ENCODE assay signal across 8 cellular contexts in the genomic region with DNA sequence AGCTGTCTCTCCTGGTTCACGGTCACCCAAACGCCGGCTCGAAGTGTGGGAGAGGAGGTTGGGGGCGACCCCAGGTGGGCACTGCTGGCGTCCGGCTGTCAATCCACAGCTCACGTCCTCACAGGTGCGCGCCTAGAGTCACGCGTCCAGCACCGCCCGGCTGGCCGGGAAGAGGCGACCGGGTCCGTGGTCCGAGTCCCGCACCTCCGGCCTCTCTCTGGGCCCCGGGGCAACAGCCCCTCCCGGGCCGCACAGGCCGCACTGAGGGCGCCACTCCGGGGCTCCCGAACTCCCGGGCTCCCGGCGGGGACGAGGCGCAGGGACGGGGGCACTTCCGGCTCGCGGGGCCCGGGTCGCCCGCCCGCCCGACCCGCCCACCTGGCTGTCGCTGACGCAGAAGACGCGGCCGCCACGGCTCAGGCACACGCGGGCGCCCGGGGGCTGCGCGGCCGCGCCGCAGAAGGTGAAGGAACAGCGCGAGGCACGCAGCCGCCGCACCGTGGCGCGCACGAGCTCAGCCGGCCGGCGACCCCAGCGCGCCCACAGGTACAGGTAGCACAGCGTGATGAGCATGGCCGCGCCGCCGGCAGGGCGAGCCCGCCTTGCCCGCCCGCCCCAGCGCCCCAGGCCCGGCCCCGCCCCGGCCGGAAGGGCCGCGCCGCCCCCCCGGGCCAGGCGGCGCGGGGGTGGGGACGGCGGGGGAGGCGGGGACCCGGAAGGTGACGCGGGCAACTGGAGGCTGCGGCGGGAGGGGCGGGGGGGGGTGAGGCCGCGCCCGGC. TPM values are rescaled to one million over a fixed set of nuclear protein-coding genes. Genes with fewer than 3 reads are reported as not detected.
DNase-seq lines count a peak whose midpoint lies in the region; ATAC-seq and TF ChIP-seq lines count a peak whose summit lies in the region.

TSS of gene HLCS (minus strand) at position 604 of the 780 bp plus-strand sequence. CDS start at position 573, 31 bp downstream.

- TF ChIP-seq CTCF in lower lobe of right lung (IDR thresholded peaks at IDR 0.05), result no peak

- H3K27me3 Mint-ChIP-seq in activated CD4-positive, alpha-beta T cell treated with anti-CD3 and anti-CD28 coated beads, Interleukin-2, amount 10 ng/mL, durations not matched to agents 24 days and 14 days, result no peaks in the 10 kb centered on the region

- H3K27me3 ChIP-seq in lower lobe of right lung (ENCODE audit: low read depth), result no peaks in the 10 kb centered on the region

- peak within 1 kb of the TSS; percentile 86 for H3K27ac ChIP-seq in lower lobe of right lung

- peak within 1 kb of the TSS; percentile 77 for H3K4me3 ChIP-seq in lower lobe of right lung

- DNase-seq in AG08396 (ENCODE audit: low spot score) (peak; percentile 90), NCI-H2227 treated with DMSO at 0.1 percent for 48 hours (lab: John Stamatoyannopoulos, UW) (peak; percentile 46), cortex of kidney (lab: John Stamatoyannopoulos, UW) (peak; percentile 12), lower lobe of right lung (peak; percentile 79)
- DNase-seq in activated CD4-positive, alpha-beta T cell treated with anti-CD3 and anti-CD28 coated beads, Interleukin-2, amount 10 ng/mL, durations not matched to agents 24 days and 14 days, result peak; percentile 92
- peak; percentile 32 to 64 (median 42) for DNase-seq in stimulated activated CD4-positive, alpha-beta T cell treated with anti-CD3 and anti-CD28 coated beads, TNF-alpha, amount 100 ng/mL, for 48 hours (ENCODE audit: low read depth in 3 of 3)

- peaks cover 7% of the 10 kb centered on the region for H3K36me3 ChIP-seq in lower lobe of right lung

- H3K9me3 Mint-ChIP-seq in activated CD4-positive, alpha-beta T cell treated with anti-CD3 and anti-CD28 coated beads, Interleukin-2, amount 10 ng/mL, durations not matched to agents 24 days and 14 days, result no peaks in the 10 kb centered on the region

- peak within 1 kb of the TSS; percentile 86 for H3K4me3 Mint-ChIP-seq in activated CD4-positive, alpha-beta T cell treated with anti-CD3 and anti-CD28 coated beads, Interleukin-2, amount 10 ng/mL, durations not matched to agents 24 days and 14 days

- peaks cover 10% of the 10 kb centered on the region for H3K4me1 ChIP-seq in lower lobe of right lung

- H3K27ac Mint-ChIP-seq in activated CD4-positive, alpha-beta T cell treated with anti-CD3 and anti-CD28 coated beads, Interleukin-2, amount 10 ng/mL, durations not matched to agents 24 days and 14 days, result peak within 1 kb of the TSS; percentile 91

- ATAC-seq in GM18867 (IDR thresholded peaks at IDR 0.05; ENCODE audit: unreplicated experiment) (peak; percentile 86), HG03103 (IDR thresholded peaks at IDR 0.05; ENCODE audit: low read depth, unreplicated experiment) (peak; percentile 76), lower lobe of right lung (peak; percentile 94)

- H3K9me3 ChIP-seq in lower lobe of right lung, result no peaks in the 10 kb centered on the region

- intact Hi-C loops in activated CD4-positive, alpha-beta T cell treated with anti-CD3 and anti-CD28 coated beads, Interleukin-2, amount 10 ng/mL, durations not matched to agents 24 days and 14 days (cut with micrococcal nuclease), result loop anchor here (1.0 to 5.0 kb wide), 4 partner anchors 23 to 645 kb away; partner anchors contain the start of genes MORC3, PIGP and TTC3
- intact Hi-C loops in lower lobe of right lung (cut with DNase I), result no loop called here

- H3K36me3 Mint-ChIP-seq in activated CD4-positive, alpha-beta T cell treated with anti-CD3 and anti-CD28 coated beads, Interleukin-2, amount 10 ng/mL, durations not matched to agents 24 days and 14 days (ENCODE audit: low read depth), result peaks cover 4% of the 10 kb centered on the region

- peaks cover 14% of the 10 kb centered on the region for H3K4me1 Mint-ChIP-seq in activated CD4-positive, alpha-beta T cell treated with anti-CD3 and anti-CD28 coated beads, Interleukin-2, amount 10 ng/mL, durations not matched to agents 24 days and 14 days

RNA-seq across cellular contexts. Expression of gene HLCS, which starts in this region (rescaled TPM):
- total RNA-seq in activated CD4-positive, alpha-beta T cell treated with anti-CD3 and anti-CD28 coated beads, Interleukin-2, amount 10 ng/mL, durations not matched to agents 24 days and 14 days, result 15.3 and 16.5 TPM in 2 replicates
- 17.1 TPM for total RNA-seq in lower lobe of right lung

Comparison
In these comparisons a context has a peak if more than half of its experiments do, and no peak if none do; other contexts are left out.
1. Peak in every context shown above with its lines: DNase-seq, ATAC-seq, H3K4me3 ChIP-seq and H3K27ac ChIP-seq.
2. DNase-seq: peak in every context shown above with its lines; median percentile 92 in activated CD4-positive, alpha-beta T cell treated with anti-CD3 and anti-CD28 coated beads, Interleukin-2, amount 10 ng/mL, durations not matched to agents 24 days and 14 days; 90 in AG08396; 79 in lower lobe of right lung; 46 in NCI-H2227 treated with DMSO at 0.1 percent for 48 hours; 42 in stimulated activated CD4-positive, alpha-beta T cell treated with anti-CD3 and anti-CD28 coated beads, TNF-alpha, amount 100 ng/mL, for 48 hours; 12 in cortex of kidney.